12 cellular contexts compared by ENCODE assay signal in the genomic region with DNA sequence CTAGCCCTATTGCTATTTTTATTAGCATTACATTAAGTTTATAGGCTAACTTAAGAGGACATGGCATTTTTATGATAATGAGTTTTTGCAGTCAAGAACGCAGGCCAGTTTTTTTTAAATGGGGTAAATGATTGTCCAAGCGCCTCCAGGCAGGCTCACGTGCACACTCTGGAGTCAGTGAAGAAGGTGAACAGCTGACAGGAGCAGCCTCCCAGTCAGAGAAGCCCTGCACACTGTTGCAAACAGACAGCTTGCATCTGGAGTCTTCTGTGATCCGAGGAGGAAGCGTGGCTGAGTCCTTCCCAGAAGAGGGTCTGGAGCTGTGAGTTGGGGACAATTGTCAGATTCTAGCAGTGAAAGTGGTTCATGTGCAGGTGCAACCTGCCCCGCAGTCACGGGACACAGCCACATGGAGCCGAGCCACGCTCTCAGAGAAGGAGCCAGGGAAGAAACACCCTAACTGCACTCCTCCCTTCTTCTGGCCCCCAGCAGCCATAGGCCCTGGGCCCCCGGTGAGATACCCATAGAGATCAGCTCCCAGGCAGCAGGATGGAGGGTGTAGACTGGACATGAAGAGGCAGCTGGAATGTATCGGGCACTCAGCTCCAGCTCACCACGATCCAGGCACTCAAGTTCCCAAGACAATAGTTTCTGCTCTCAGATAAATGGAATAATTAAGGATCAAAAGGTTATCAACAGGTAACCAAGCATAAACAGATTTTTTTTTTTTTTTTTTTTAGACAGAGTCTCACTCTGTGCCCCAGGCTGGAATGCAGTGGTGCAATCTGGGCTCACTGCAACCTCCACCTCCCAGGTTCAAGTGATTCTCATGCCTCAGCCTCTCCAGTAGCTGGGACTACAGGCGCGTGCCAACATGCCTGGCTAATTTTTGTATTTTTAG. TPM values are rescaled to one million over a fixed set of nuclear protein-coding genes. Genes with fewer than 3 reads are reported as not detected.
A peak's percentile ranks its signal among the peaks of the same experiment; 100 is the strongest.
DNase-seq lines count a peak whose midpoint lies in the region; ATAC-seq and TF ChIP-seq lines count a peak whose summit lies in the region.
"Had no signal": no experiment of that assay in that cellular context is flagged by ENCODE, and none has a peak within 500 bp of the region (broad histone marks: within the 10 kb centered on the region; RNA-seq: fewer than 3 reads in every experiment).

No MANE protein-coding gene starts in this region.

- TF ChIP-seq POLR2A in esophagus muscularis mucosa (IDR thresholded peaks at IDR 0.05; ENCODE audit: low read depth) = no peak
- TF ChIP-seq POLR2A in ovary (IDR thresholded peaks at IDR 0.05) = no peak

- H2AFZ ChIP-seq in osteoblast (ENCODE audit: low read length) = no peak overlapping the region
- H2AFZ ChIP-seq in GM23338 = no peak overlapping the region

- no peak for ATAC-seq in GM23338

- TF ChIP-seq EP300 in esophagus muscularis mucosa (IDR thresholded peaks at IDR 0.05) (no peak), ovary (IDR thresholded peaks at IDR 0.05) (no peak)

- H3K4me1 Mint-ChIP-seq in GM23338 = peaks cover 23% of the 10 kb centered on the region

- 55% methylated on average over 8 of the region's 14 CpGs for WGBS in esophagus muscularis mucosa
- 63 to 80% (median 76%) methylated on average over 14 of the region's 14 CpGs for WGBS in ovary, 3 donors

- no peak overlapping the region for H3K4me2 ChIP-seq in osteoblast (ENCODE audit: insufficient read depth, low read length)
- no peak overlapping the region for H3K4me2 ChIP-seq in GM23338

- intact Hi-C loops in esophagus muscularis mucosa (cut with DNase I) (no loop called here), ovary (cut with DNase I) (no loop called here)

- H3K27ac Mint-ChIP-seq in GM23338 = no peak overlapping the region
- H3K27ac Mint-ChIP-seq: T-helper 2 cell treated with Interferon-gamma antibody and Interleukin-4, amounts not matched to agents 5 μg/mL and 100 μg/mL, for 36 hours had no signal

- H3K27me3 ChIP-seq in NT2/D1 (ENCODE audit: insufficient read depth, insufficient read length) = peaks cover 3% of the 10 kb centered on the region
- H3K27me3 ChIP-seq in esophagus muscularis mucosa = no peaks in the 10 kb centered on the region
- H3K27me3 ChIP-seq in osteoblast (ENCODE audit: insufficient read depth, low read length) = no peaks in the 10 kb centered on the region
- H3K27me3 ChIP-seq in ovary = no peaks in the 10 kb centered on the region
- 0 out of 2 replicates have a peak, but pooled peaks cover under 1% of the 10 kb centered on the region for H3K27me3 ChIP-seq in GM23338 (ENCODE audit: insufficient read depth)

- no peaks in the 10 kb centered on the region for H3K36me3 Mint-ChIP-seq in GM23338 (ENCODE audit: low read depth)

- H3F3A ChIP-seq in GM23338 (replicated peaks; ENCODE audit: low read depth) = no peaks in the 10 kb centered on the region

- peak overlapping the region; percentile 17 for H3K9ac ChIP-seq in NT2/D1 (ENCODE audit: insufficient read length, low read depth)

- H3K27ac ChIP-seq in C4-2B (peak overlapping the region; percentile 97), esophagus muscularis mucosa (replicated peaks in 1 of 4) (peak overlapping the region; percentile 70 to 81 (median 73)), osteoblast (ENCODE audit: low read depth, low read length) (no peak overlapping the region), ovary (no peak overlapping the region), GM23338 (ENCODE audit: low read depth) (no peak overlapping the region)

- no peak overlapping the region for H3K4me3 Mint-ChIP-seq in GM23338
- H3K4me3 Mint-ChIP-seq: T-helper 2 cell treated with Interferon-gamma antibody and Interleukin-4, amounts not matched to agents 5 μg/mL and 100 μg/mL, for 36 hours had no signal

- H3K79me2 ChIP-seq in osteoblast (ENCODE audit: insufficient read depth, low read length) (peaks cover 83% of the 10 kb centered on the region), GM23338 (replicated peaks; ENCODE audit: insufficient read depth) (no peaks in the 10 kb centered on the region)

- H3K9me3 ChIP-seq in NT2/D1 (ENCODE audit: insufficient read depth, low read length) (no peaks in the 10 kb centered on the region), esophagus muscularis mucosa (no peaks in the 10 kb centered on the region), osteoblast (ENCODE audit: low read depth, low read length) (no peaks in the 10 kb centered on the region), ovary (no peaks in the 10 kb centered on the region)

- TF ChIP-seq CTCF in C4-2B (conservative IDR thresholded peaks at IDR 0.05) = no peak
- no peak for TF ChIP-seq CTCF in esophagus muscularis mucosa (IDR thresholded peaks at IDR 0.05)
- no peak for TF ChIP-seq CTCF in osteoblast (IDR thresholded peaks at IDR 0.05; ENCODE audit: extremely low read depth, low read depth, low read length)
- no peak for TF ChIP-seq CTCF in ovary (IDR thresholded peaks at IDR 0.05)
- no peak for TF ChIP-seq CTCF in GM23338 (conservative IDR thresholded peaks at IDR 0.05; ENCODE audit: low read depth in 2 of 2)

- H3K4me1 ChIP-seq in NT2/D1 (ENCODE audit: insufficient read depth, insufficient read length) (peaks cover 24% of the 10 kb centered on the region), esophagus muscularis mucosa (peaks cover 57 to 83% (median 78%) of the 10 kb centered on the region in 4 donors), osteoblast (ENCODE audit: insufficient read depth, low read length) (peaks cover 21% of the 10 kb centered on the region), ovary (ENCODE audit: insufficient read depth) (peaks cover 5% of the 10 kb centered on the region), GM23338 (ENCODE audit: insufficient read depth) (peaks cover 16% of the 10 kb centered on the region)

- H3K4me3 ChIP-seq in NT2/D1 (ENCODE audit: insufficient read length, low read depth) (no peak overlapping the region), esophagus muscularis mucosa (no peak overlapping the region), osteoblast (ENCODE audit: insufficient read depth, low read length) (no peak overlapping the region), ovary (no peak overlapping the region), GM23338 (no peak overlapping the region)

- no peaks in the 10 kb centered on the region for H3K9me2 ChIP-seq in GM23338 (ENCODE audit: insufficient read depth)

- peaks cover 62% of the 10 kb centered on the region for H3K36me3 ChIP-seq in NT2/D1 (ENCODE audit: insufficient read depth, insufficient read length, low read length)
- H3K36me3 ChIP-seq in esophagus muscularis mucosa = peaks cover 0 to 10% (median 7%) of the 10 kb centered on the region in 4 donors
- H3K36me3 ChIP-seq in osteoblast (ENCODE audit: insufficient read depth, low read length) = peaks cover 31% of the 10 kb centered on the region
- no peaks in the 10 kb centered on the region for H3K36me3 ChIP-seq in ovary
- no peaks in the 10 kb centered on the region for H3K36me3 ChIP-seq in GM23338 (ENCODE audit: insufficient read depth)

- H4K20me1 ChIP-seq in osteoblast (ENCODE audit: insufficient read depth, low read length) = peaks cover 16% of the 10 kb centered on the region
- H4K20me1 ChIP-seq in GM23338 (replicated peaks; ENCODE audit: insufficient read depth) = no peaks in the 10 kb centered on the region; the same call in 1 of the 2 replicates

- H3K27me3 Mint-ChIP-seq in GM23338 (ENCODE audit: insufficient read depth, low read depth, poor library complexity) = peaks cover 10% of the 10 kb centered on the region

- H3K9me3 Mint-ChIP-seq in GM23338 = no peaks in the 10 kb centered on the region; the same call in 2 of the 3 replicates
- H3K9me3 Mint-ChIP-seq: T-helper 2 cell treated with Interferon-gamma antibody and Interleukin-4, amounts not matched to agents 5 μg/mL and 100 μg/mL, for 36 hours had no signal

- no peak for DNase-seq in NT2/D1 (ENCODE audit: low read depth, low spot score)
- no peak for DNase-seq in esophagus muscularis mucosa (ENCODE audit: extremely low spot score)
- peak; percentile 60 for DNase-seq in osteoblast (ENCODE audit: insufficient read length, low spot score, missing footprints)
- no peak for DNase-seq in ovary
- no peak for DNase-seq in NCI-H2196 (lab: John Stamatoyannopoulos, UW; ENCODE audit: unreplicated experiment)
- DNase-seq in UCSD-AML1 (lab: John Stamatoyannopoulos, UW; ENCODE audit: unreplicated experiment) = no peak
- DNase-seq in GM23338 (ENCODE audit: low spot score) = no peak
- DNase-seq: AML-193, midbrain, NCI-H510A had no signal

TF ChIP-seq in GM23338, 12 proteins besides CTCF, POLR2A, EP300 and RAD21 (continues in another document):
- TF ChIP-seq ZNF114 (CRISPR knock-in tag; IDR thresholded peaks at IDR 0.05) = no peak
- TF ChIP-seq NANOG (IDR thresholded peaks at IDR 0.05; ENCODE audit: borderline replicate concordance) = no peak

RNA-seq across cellular contexts. Expression of gene CAPN2, which starts 26.4 kb away (rescaled TPM):
- total RNA-seq in esophagus muscularis mucosa (100 to 1,000 TPM in 3 of 4 donors, 10 to 100 TPM in 1; 91.9 to 231 (median 161) TPM), osteoblast (340 and 341 TPM in 2 replicates), ovary (100 to 1,000 TPM in 6 of 7 donors, 10 to 100 TPM in 1; 96.1 to 267 (median 171) TPM)
- polyA plus RNA-seq in ovary (100 to 1,000 TPM in 1 of 2 donors, 10 to 100 TPM in 1; 70.6 to 254 TPM), GM23338 (2016; fragmentation: Nextera tagmentation; extraction: Ambion mirVana) (8.4 and 8.8 TPM in 2 replicates)
- 17.5 and 17.8 TPM in 2 replicates for total RNA-seq in GM23338 (2014; rRNA removed; shearing (Covaris generic))

Comparison
In these comparisons a context has a peak if more than half of its experiments do, and no peak if none do; other contexts are left out.
1. H3K27ac ChIP-seq: peak in C4-2B (single experiment) and esophagus muscularis mucosa (4 of 4); none in osteoblast (single experiment), ovary (0 of 2) and GM23338 (single experiment).